35 cellular contexts compared by ENCODE assay signal in genomic region chr2:54918647-54919280, GRCh38.
"Had no signal": no experiment of that assay in that cellular context is flagged by ENCODE, and none has a peak within 500 bp of the region (broad histone marks: within the 10 kb centered on the region; RNA-seq: fewer than 3 reads in every experiment).

No MANE protein-coding gene starts in this region.

- H3K4me2 ChIP-seq: hepatocyte had no signal

- DNase-seq: activated CD4-positive, alpha-beta memory T cell treated with anti-CD3 and anti-CD28 coated beads for 36 hours; activated CD4-positive, alpha-beta T cell treated with anti-CD3 and anti-CD28 coated beads for 36 hours; activated CD4-positive, alpha-beta T cell treated with anti-CD3 and anti-CD28 coated beads, Interleukin-2, amount 10 ng/mL, durations not matched to agents 24 days and 14 days; activated CD4-positive, CD25-positive, alpha-beta regulatory T cell; activated CD4-positive, CD25-positive, alpha-beta regulatory T cell treated with anti-CD3 and anti-CD28 coated beads, Interleukin-2, amount 50 U/mL, for 72 hours; activated CD8-positive, alpha-beta memory T cell treated with anti-CD3 and anti-CD28 coated beads, Interleukin-2, amount 10 ng/mL, durations not matched to agents 7 days and 5 days; activated CD8-positive, alpha-beta memory T cell treated with anti-CD3 and anti-CD28 coated beads, Interleukin-2, amount 50 U/mL, for 4 hours; activated CD8-positive, alpha-beta T cell treated with anti-CD3 and anti-CD28 coated beads, Interleukin-2, amount 10 ng/mL, durations not matched to agents 7 days and 5 days; activated effector memory CD4-positive, alpha-beta T cell treated with anti-CD3 and anti-CD28 coated beads, Interleukin-2, amount 50 U/mL, for 16 hours; activated naive CD4-positive, alpha-beta T cell treated with anti-CD3 and anti-CD28 coated beads for 36 hours; activated naive CD8-positive, alpha-beta T cell treated with anti-CD3 and anti-CD28 coated beads for 36 hours; activated naive CD8-positive, alpha-beta T cell treated with anti-CD3 and anti-CD28 coated beads, Interleukin-2, amount 50 U/mL, for 24 hours; activated T-cell treated with anti-CD3 and anti-CD28 coated beads, Interleukin-2, amount 50 U/mL, for 1 hour; activated T-cell treated with anti-CD3 and anti-CD28 coated beads, Interleukin-2, amount 50 U/mL, for 48 hours; adrenal gland; amygdala; aorta; central memory CD4-positive, alpha-beta T cell; cerebellar nuclear complex; colonic mucosa; effector CD8-positive, alpha-beta T cell; esophagus squamous epithelium; foreskin melanocyte; heart right ventricle had no signal

- H3K79me2 ChIP-seq: hepatocyte had no signal

- H3K27ac Mint-ChIP-seq: activated CD4-positive, alpha-beta memory T cell treated with anti-CD3 and anti-CD28 coated beads for 36 hours; activated CD4-positive, alpha-beta T cell treated with anti-CD3 and anti-CD28 coated beads for 36 hours; activated CD4-positive, alpha-beta T cell treated with anti-CD3 and anti-CD28 coated beads, Interleukin-2, amount 10 ng/mL, durations not matched to agents 24 days and 14 days; activated CD8-positive, alpha-beta memory T cell treated with anti-CD3 and anti-CD28 coated beads, Interleukin-2, amount 10 ng/mL, durations not matched to agents 7 days and 5 days; activated CD8-positive, alpha-beta T cell treated with anti-CD3 and anti-CD28 coated beads, Interleukin-2, amount 10 ng/mL, durations not matched to agents 7 days and 5 days; activated naive CD4-positive, alpha-beta T cell treated with anti-CD3 and anti-CD28 coated beads for 36 hours; activated naive CD4-positive, alpha-beta T cell treated with anti-CD3 and anti-CD28 coated beads, Interleukin-2, amount 50 U/mL, for 24 hours; activated naive CD8-positive, alpha-beta T cell treated with anti-CD3 and anti-CD28 coated beads for 36 hours; activated naive CD8-positive, alpha-beta T cell treated with anti-CD3 and anti-CD28 coated beads, Interleukin-2, amount 50 U/mL, for 24 hours; activated T-helper 1 cell treated with anti-CD3 and anti-CD28 coated beads, Interleukin-12 subunit alpha, Interleukin-12 subunit beta, Interleukin-2, Interleukin-4 antibody, amounts not matched to agents 30 ng/mL and 10 ng/mL and 1 ng/mL, durations not matched to agents 14 hours and 24 hours and 36 hours; activated T-helper 2 cell treated with anti-CD3 and anti-CD28 coated beads, Interferon-gamma antibody, Interleukin-2, Interleukin-4, amounts not matched to agents 10 μg/mL and 5 μg/mL and 100 μg/mL, durations not matched to agents 14 hours and 24 hours and 36 hours; brain had no signal

- H2AFZ ChIP-seq: hepatocyte had no signal

- H3K4me1 Mint-ChIP-seq: activated CD4-positive, alpha-beta T cell treated with anti-CD3 and anti-CD28 coated beads for 36 hours; activated naive CD4-positive, alpha-beta T cell treated with anti-CD3 and anti-CD28 coated beads, Interleukin-2, amount 50 U/mL, for 24 hours; activated naive CD8-positive, alpha-beta T cell treated with anti-CD3 and anti-CD28 coated beads for 36 hours; activated naive CD8-positive, alpha-beta T cell treated with anti-CD3 and anti-CD28 coated beads, Interleukin-2, amount 50 U/mL, for 24 hours; brain had no signal

- H3K9me3 ChIP-seq: adrenal gland, colonic mucosa, gastroesophageal sphincter had no signal

- H3K36me3 ChIP-seq: adrenal gland, breast epithelium, cardiac muscle cell, colonic mucosa, esophagus squamous epithelium, gastroesophageal sphincter, heart right ventricle had no signal

- H3K4me1 ChIP-seq: adrenal gland, breast epithelium, colonic mucosa, esophagus squamous epithelium, gastroesophageal sphincter, heart right ventricle had no signal

- H3K9me3 Mint-ChIP-seq: activated T-helper 1 cell treated with anti-CD3 and anti-CD28 coated beads, Interleukin-12 subunit alpha, Interleukin-12 subunit beta, Interleukin-2, Interleukin-4 antibody, amounts not matched to agents 30 ng/mL and 10 ng/mL and 1 ng/mL, durations not matched to agents 14 hours and 24 hours and 36 hours had no signal

- H3K36me3 Mint-ChIP-seq: activated naive CD8-positive, alpha-beta T cell treated with anti-CD3 and anti-CD28 coated beads for 36 hours had no signal

- ATAC-seq: activated CD4-positive, alpha-beta T cell treated with anti-CD3 and anti-CD28 coated beads for 36 hours; activated CD8-positive, alpha-beta memory T cell treated with anti-CD3 and anti-CD28 coated beads, Interleukin-2, amount 10 ng/mL, durations not matched to agents 7 days and 5 days; activated CD8-positive, alpha-beta T cell treated with anti-CD3 and anti-CD28 coated beads, Interleukin-2, amount 10 ng/mL, durations not matched to agents 7 days and 5 days; activated naive CD8-positive, alpha-beta T cell treated with anti-CD3 and anti-CD28 coated beads, Interleukin-2, amount 50 U/mL, for 24 hours; gastroesophageal sphincter; heart right ventricle had no signal

- FAIRE-seq: endometrium, endothelial cell of umbilical vein had no signal

- H3K4me3 Mint-ChIP-seq: activated CD4-positive, alpha-beta memory T cell treated with anti-CD3 and anti-CD28 coated beads for 36 hours; activated CD4-positive, alpha-beta T cell treated with anti-CD3 and anti-CD28 coated beads for 36 hours; activated CD4-positive, alpha-beta T cell treated with anti-CD3 and anti-CD28 coated beads, Interleukin-2, amount 10 ng/mL, durations not matched to agents 24 days and 14 days; activated CD8-positive, alpha-beta memory T cell treated with anti-CD3 and anti-CD28 coated beads, Interleukin-2, amount 10 ng/mL, durations not matched to agents 7 days and 5 days; activated CD8-positive, alpha-beta T cell treated with anti-CD3 and anti-CD28 coated beads, Interleukin-2, amount 10 ng/mL, durations not matched to agents 7 days and 5 days; activated naive CD4-positive, alpha-beta T cell treated with anti-CD3 and anti-CD28 coated beads for 36 hours; activated naive CD4-positive, alpha-beta T cell treated with anti-CD3 and anti-CD28 coated beads, Interleukin-2, amount 50 U/mL, for 24 hours; activated naive CD8-positive, alpha-beta T cell treated with anti-CD3 and anti-CD28 coated beads for 36 hours; activated naive CD8-positive, alpha-beta T cell treated with anti-CD3 and anti-CD28 coated beads, Interleukin-2, amount 50 U/mL, for 24 hours; activated T-helper 1 cell treated with anti-CD3 and anti-CD28 coated beads, Interleukin-12 subunit alpha, Interleukin-12 subunit beta, Interleukin-2, Interleukin-4 antibody, amounts not matched to agents 30 ng/mL and 10 ng/mL and 1 ng/mL, durations not matched to agents 14 hours and 24 hours and 36 hours; brain had no signal

- H3K27me3 ChIP-seq: adrenal gland, breast epithelium, cardiac muscle cell, colonic mucosa, esophagus squamous epithelium, gastroesophageal sphincter, hepatocyte had no signal

- H3K4me3 ChIP-seq: adrenal gland, breast epithelium, cardiac muscle cell, colonic mucosa, esophagus squamous epithelium, gastroesophageal sphincter, heart right ventricle, hepatocyte had no signal

- H3K27ac ChIP-seq: adrenal gland, breast epithelium, cardiac muscle cell, colonic mucosa, epithelial cell of prostate, esophagus squamous epithelium, gastroesophageal sphincter, heart right ventricle, hepatocyte had no signal
